ENCODE assay signal across 9 cellular contexts in genomic region chr22:35883028-35883620, GRCh38.
DNase-seq lines count a peak whose midpoint lies in the region; ATAC-seq and TF ChIP-seq lines count a peak whose summit lies in the region.
"Had no signal": no experiment of that assay in that cellular context is flagged by ENCODE, and none has a peak within 500 bp of the region (broad histone marks: within the 10 kb centered on the region; RNA-seq: fewer than 3 reads in every experiment).

No MANE protein-coding gene starts in this region.

- ATAC-seq in DND-41 (ENCODE audit: insufficient read depth, low read depth) (peak; percentile 47; the same call in 1 of the 3 replicates), GM21717 (IDR thresholded peaks at IDR 0.05; ENCODE audit: unreplicated experiment) (no peak), HG02938 (IDR thresholded peaks at IDR 0.05; ENCODE audit: unreplicated experiment) (no peak), GM21423 (IDR thresholded peaks at IDR 0.05; ENCODE audit: unreplicated experiment) (no peak)

- no peaks in the 10 kb centered on the region for H3K27me3 ChIP-seq in DND-41 (ENCODE audit: insufficient read depth, low read length, poor library complexity)
- no peaks in the 10 kb centered on the region for H3K27me3 ChIP-seq in OCI-LY1 (ENCODE audit: insufficient read depth, low read length)
- H3K27me3 ChIP-seq in esophagus squamous epithelium: no peaks in the 10 kb centered on the region
- H3K27me3 ChIP-seq in neural progenitor cell: no peaks in the 10 kb centered on the region

- H3K9me3 ChIP-seq in DND-41 (ENCODE audit: insufficient read depth, low read length, severe bottlenecking): no peaks in the 10 kb centered on the region
- no peaks in the 10 kb centered on the region for H3K9me3 ChIP-seq in OCI-LY1 (ENCODE audit: low read length)
- no peaks in the 10 kb centered on the region for H3K9me3 ChIP-seq in esophagus squamous epithelium
- no peaks in the 10 kb centered on the region for H3K9me3 ChIP-seq in neural progenitor cell (ENCODE audit: low read depth)

- H4K20me1 ChIP-seq in DND-41 (ENCODE audit: insufficient read depth, low read length) (peaks cover 3% of the 10 kb centered on the region; the same call in 1 of the 2 replicates), OCI-LY1 (ENCODE audit: insufficient read depth, low read length) (no peaks in the 10 kb centered on the region), neural progenitor cell (ENCODE audit: low read depth) (peaks cover 63% of the 10 kb centered on the region)

- H3K79me2 ChIP-seq in DND-41 (ENCODE audit: insufficient read depth, low read length) (no peaks in the 10 kb centered on the region), OCI-LY1 (ENCODE audit: insufficient read depth, low read length) (peaks cover 22% of the 10 kb centered on the region), neural progenitor cell (ENCODE audit: low read depth) (peaks cover 23% of the 10 kb centered on the region)

- peak overlapping the region; percentile 58 for H3K27ac Mint-ChIP-seq in neural progenitor cell
- H3K27ac Mint-ChIP-seq: activated T-helper 1 cell treated with anti-CD3 and anti-CD28 coated beads, Interleukin-12 subunit alpha, Interleukin-12 subunit beta, Interleukin-2, Interleukin-4 antibody, amounts not matched to agents 30 ng/mL and 10 ng/mL and 1 ng/mL, durations not matched to agents 14 hours and 24 hours and 36 hours had no signal

- TF ChIP-seq CTCF in DND-41 (IDR thresholded peaks at IDR 0.05; ENCODE audit: borderline replicate concordance, extremely low read depth, low read length, poor library complexity, severe bottlenecking): no peak
- no peak for TF ChIP-seq CTCF in OCI-LY1 (IDR thresholded peaks at IDR 0.05; ENCODE audit: low read length)
- no peak for TF ChIP-seq CTCF in esophagus squamous epithelium (IDR thresholded peaks at IDR 0.05)
- no peak for TF ChIP-seq CTCF in neural progenitor cell (IDR thresholded peaks at IDR 0.05)

- H3K4me1 ChIP-seq in DND-41 (ENCODE audit: insufficient read depth, low read length): 0 out of 2 replicates have a peak, but pooled peaks cover 6% of the 10 kb centered on the region
- peaks cover 57% of the 10 kb centered on the region for H3K4me1 ChIP-seq in OCI-LY1 (ENCODE audit: insufficient read depth, low read length, severe bottlenecking)
- H3K4me1 ChIP-seq in esophagus squamous epithelium: peaks cover 5 to 38% (median 11%) of the 10 kb centered on the region in 3 donors
- H3K4me1 ChIP-seq in neural progenitor cell: peaks cover 16% of the 10 kb centered on the region

- no peak for TF ChIP-seq POLR2A in esophagus squamous epithelium (IDR thresholded peaks at IDR 0.05)

- H3K36me3 ChIP-seq in DND-41 (ENCODE audit: insufficient read depth, low read length) (no peaks in the 10 kb centered on the region), OCI-LY1 (ENCODE audit: insufficient read depth, low read length) (peaks cover 2% of the 10 kb centered on the region), esophagus squamous epithelium (no peaks in the 10 kb centered on the region), neural progenitor cell (no peaks in the 10 kb centered on the region)

- peaks cover 4% of the 10 kb centered on the region for H3K36me3 Mint-ChIP-seq in neural progenitor cell

- DNase-seq in DND-41 (no peak), esophagus squamous epithelium (lab: John Stamatoyannopoulos, UW) (no peak), neural progenitor cell (ENCODE audit: low spot score) (peak; percentile 19), NCI-H1694 treated with DMSO at 0.1 percent for 48 hours (lab: John Stamatoyannopoulos, UW) (no peak)

- H3K9me3 Mint-ChIP-seq in neural progenitor cell: no peaks in the 10 kb centered on the region
- H3K9me3 Mint-ChIP-seq: activated T-helper 1 cell treated with anti-CD3 and anti-CD28 coated beads, Interleukin-12 subunit alpha, Interleukin-12 subunit beta, Interleukin-2, Interleukin-4 antibody, amounts not matched to agents 30 ng/mL and 10 ng/mL and 1 ng/mL, durations not matched to agents 14 hours and 24 hours and 36 hours had no signal

- H3K4me3 Mint-ChIP-seq in neural progenitor cell: no peak overlapping the region
- H3K4me3 Mint-ChIP-seq: activated T-helper 1 cell treated with anti-CD3 and anti-CD28 coated beads, Interleukin-12 subunit alpha, Interleukin-12 subunit beta, Interleukin-2, Interleukin-4 antibody, amounts not matched to agents 30 ng/mL and 10 ng/mL and 1 ng/mL, durations not matched to agents 14 hours and 24 hours and 36 hours had no signal

- no peak overlapping the region for H2AFZ ChIP-seq in DND-41 (ENCODE audit: low read depth, low read length)
- H2AFZ ChIP-seq in OCI-LY1 (ENCODE audit: low read length): no peak overlapping the region
- no peak overlapping the region for H2AFZ ChIP-seq in neural progenitor cell (replicated peaks)

- WGBS in esophagus squamous epithelium, 2 donors: 63 to 70% methylated on average over 3 to 5 of the region's 5 CpGs

- peaks cover 36% of the 10 kb centered on the region for H3K4me1 Mint-ChIP-seq in neural progenitor cell

- no peak overlapping the region for H3K27ac ChIP-seq in DND-41 (ENCODE audit: low read length)
- H3K27ac ChIP-seq in OCI-LY1 (ENCODE audit: low read depth, low read length, poor library complexity, severe bottlenecking): no peak overlapping the region
- peak overlapping the region in 3 of 4 donors; percentile 10 to 58 (median 57) for H3K27ac ChIP-seq in esophagus squamous epithelium
- no peak overlapping the region for H3K27ac ChIP-seq in neural progenitor cell

- H3K9ac ChIP-seq in DND-41 (ENCODE audit: low read depth, low read length) (no peak overlapping the region), OCI-LY1 (ENCODE audit: low read length) (peak overlapping the region; percentile 23; the same call in 1 of the 2 replicates), neural progenitor cell (no peak overlapping the region)

- H3K27me3 Mint-ChIP-seq in neural progenitor cell (ENCODE audit: insufficient read depth, low read depth): peaks cover 4% of the 10 kb centered on the region

- no peak overlapping the region for H3K4me2 ChIP-seq in DND-41 (ENCODE audit: insufficient read depth, low read length)
- H3K4me2 ChIP-seq in OCI-LY1 (ENCODE audit: low read length): peak overlapping the region; percentile 26
- peak overlapping the region; percentile 12 for H3K4me2 ChIP-seq in neural progenitor cell

- no peak overlapping the region for H3K4me3 ChIP-seq in DND-41 (ENCODE audit: low read depth in 1 of 2, low read length in 2 of 2)
- no peak overlapping the region for H3K4me3 ChIP-seq in OCI-LY1 (ENCODE audit: low read depth, low read length, poor library complexity, severe bottlenecking)
- H3K4me3 ChIP-seq in esophagus squamous epithelium: no peak overlapping the region
- H3K4me3 ChIP-seq in neural progenitor cell: no peak overlapping the region

- no peaks in the 10 kb centered on the region for H3K9me2 ChIP-seq in OCI-LY1 (ENCODE audit: low read depth, low read length)

- H3F3A ChIP-seq in OCI-LY1 (ENCODE audit: insufficient read depth, low read length) (no peaks in the 10 kb centered on the region), neural progenitor cell (ENCODE audit: low read depth) (peaks cover 6% of the 10 kb centered on the region)

- intact Hi-C loops in esophagus squamous epithelium (cut with DNase I): no loop called here

Comparison
In these comparisons a context has a peak if more than half of its experiments do, and no peak if none do; other contexts are left out.
1. H3K27ac ChIP-seq: peak in esophagus squamous epithelium (3 of 4); none in DND-41 (single experiment), OCI-LY1 (single experiment) and neural progenitor cell (single experiment).